ENCODE assay signal across 8 cellular contexts in genomic region chr7:104943502-104944343, GRCh38.
DNase-seq lines count a peak whose midpoint lies in the region; ATAC-seq, FAIRE-seq and TF ChIP-seq lines count a peak whose summit lies in the region.

No MANE protein-coding gene starts in this region.

- no peaks in the 10 kb centered on the region for H3K36me3 ChIP-seq in CD4-positive, CD25-positive, alpha-beta regulatory T cell (ENCODE audit: control insufficient read depth, insufficient read depth, low read length)
- H3K36me3 ChIP-seq in GM12878 (ENCODE audit: control insufficient read depth in 2 of 2, insufficient read depth in 2 of 2, low read length in 1 of 2) (no peaks in the 10 kb centered on the region; a peak in 1 of 4 replicates), right lobe of liver (no peaks in the 10 kb centered on the region)

- H4K20me1 ChIP-seq in GM12878 (ENCODE audit: control insufficient read depth, insufficient read depth) = no peaks in the 10 kb centered on the region

- no peaks in the 10 kb centered on the region for H3K9me3 ChIP-seq in CD4-positive, CD25-positive, alpha-beta regulatory T cell (ENCODE audit: control insufficient read depth in 2 of 2, low read length in 2 of 2)
- H3K9me3 ChIP-seq in GM12878 (replicated peaks; ENCODE audit: control insufficient read depth, insufficient read depth, low read length) (no peaks in the 10 kb centered on the region; the same call in 2 of the 3 replicates), right lobe of liver (no peaks in the 10 kb centered on the region)

- peaks cover 7% of the 10 kb centered on the region for H3K27me3 Mint-ChIP-seq in CD4-positive, CD25-positive, alpha-beta regulatory T cell

- RAD21 ChIA-PET in GM12878 (lab: Charles Lee; ENCODE audit: unreplicated experiment) = interaction anchor here (0.6 to 6.8 kb wide), 12 partner anchors 10 to 422 kb away, joined by 3 to 57 read pairs (median 9); no protein-coding TSS in a partner anchor

- no TSS peak for BruUV-seq in GM12878 (replicated peaks; lab: Mats Ljungman, UMichigan)

- intact Hi-C loops in GM12878 (cut with micrococcal nuclease; ENCODE audit: unreplicated experiment) (loop anchor here (2.0 kb wide), 1 partner anchor 37 kb away; no protein-coding TSS in a partner anchor), right lobe of liver (cut with DNase I) (no loop called here)

- SMC1A ChIA-PET in GM12878 (lab: Charles Lee; ENCODE audit: uncharacterized antibody, unreplicated experiment) = interaction anchor here (0.6 to 11.3 kb wide), 13 partner anchors 14 to 644 kb away, joined by 3 to 116 read pairs (median 4); no protein-coding TSS in a partner anchor

- CTCF ChIA-PET in GM12878 (lab: Yijun Ruan, JAX) = interaction anchor here (0.9 to 5.8 kb wide), 10 partner anchors 13 to 588 kb away, joined by 3 to 63 read pairs (median 7); no protein-coding TSS in a partner anchor

- H3K4me3 Mint-ChIP-seq in CD4-positive, CD25-positive, alpha-beta regulatory T cell = peak overlapping the region; percentile 93 to 98 (median 96)

- H3K9me3 Mint-ChIP-seq in CD4-positive, CD25-positive, alpha-beta regulatory T cell = peaks cover 0 to 1% (median 0%) of the 10 kb centered on the region in 7 donors

- H3K4me1 Mint-ChIP-seq in CD4-positive, CD25-positive, alpha-beta regulatory T cell = peaks cover 12 to 72% (median 41%) of the 10 kb centered on the region in 4 donors

- POLR2A ChIA-PET in GM12878 (lab: Charles Lee) = interaction anchor here (0.5 to 7.1 kb wide), 9 partner anchors 9 to 409 kb away, joined by 3 to 55 read pairs (median 4); no protein-coding TSS in a partner anchor

- peak; percentile 75 for FAIRE-seq in GM12878 (lab: Jason Lieb, UNC)

- no peaks in the 10 kb centered on the region for H3K27me3 ChIP-seq in CD4-positive, CD25-positive, alpha-beta regulatory T cell (ENCODE audit: control insufficient read depth, insufficient read depth, low read length)
- H3K27me3 ChIP-seq in GM12878 (replicated peaks in 1 of 2; ENCODE audit: control insufficient read depth in 2 of 2, insufficient read depth in 2 of 2, low read length in 1 of 2) = no peaks in the 10 kb centered on the region
- H3K27me3 ChIP-seq in right lobe of liver = no peaks in the 10 kb centered on the region

- in situ Hi-C loops in GM12878 (cut with MboI) = no loop called here

- peak overlapping the region; percentile 36 for H3K4me2 ChIP-seq in GM12878 (ENCODE audit: control insufficient read depth, insufficient read depth)

- peak overlapping the region; percentile 16 for H2AFZ ChIP-seq in GM12878 (ENCODE audit: control insufficient read depth, low read depth, low read length)

- H3K4me3 ChIP-seq in CD4-positive, CD25-positive, alpha-beta regulatory T cell (ENCODE audit: low read depth, low read length) = peak overlapping the region; percentile 85
- H3K4me3 ChIP-seq in GM12878 = peak overlapping the region; percentile 39; the same call in 1 of the 2 replicates
- H3K4me3 ChIP-seq in right lobe of liver = no peak overlapping the region

- H3K9ac ChIP-seq in GM12878 (ENCODE audit: control insufficient read depth, insufficient read depth, low read length) = peak overlapping the region; percentile 83

- ATAC-seq in CD4-positive, CD25-positive, alpha-beta regulatory T cell (ENCODE audit: low read depth in 2 of 2) = peak; percentile 45 to 49
- ATAC-seq in GM12878 (peak; percentile 75), right lobe of liver (peak; percentile 6 to 45 (median 36))

- peak overlapping the region; percentile 94 to 100 (median 100) for H3K27ac Mint-ChIP-seq in CD4-positive, CD25-positive, alpha-beta regulatory T cell

- no peaks in the 10 kb centered on the region for H3K36me3 Mint-ChIP-seq in CD4-positive, CD25-positive, alpha-beta regulatory T cell

- H3K27ac ChIP-seq in CD4-positive, CD25-positive, alpha-beta regulatory T cell (ENCODE audit: insufficient read depth, low read length, poor library complexity, severe bottlenecking) = peak overlapping the region; percentile 99
- peak overlapping the region; percentile 93 for H3K27ac ChIP-seq in GM12878 (ENCODE audit: control insufficient read depth, insufficient read depth)
- H3K27ac ChIP-seq in right lobe of liver = peak overlapping the region; percentile 30 to 86 (median 63)

- WGBS in GM12878 (ENCODE audit: insufficient coverage, insufficient replicate concordance, low lambda C conversion rate, missing lambda C conversion rate) = 2% methylated on average over 12 of the region's 12 CpGs
- 46% methylated on average over 12 of the region's 12 CpGs for WGBS in right lobe of liver (ENCODE audit: insufficient coverage, low coverage, low lambda C conversion rate, missing lambda C conversion rate)

- H3K4me1 ChIP-seq in CD4-positive, CD25-positive, alpha-beta regulatory T cell (ENCODE audit: control insufficient read depth, insufficient read depth, low read length, poor library complexity, severe bottlenecking) = peaks cover 51% of the 10 kb centered on the region
- H3K4me1 ChIP-seq in GM12878 (ENCODE audit: control insufficient read depth, insufficient read depth, low read length) (peaks cover 39% of the 10 kb centered on the region), right lobe of liver (peaks cover 0 to 4% (median 0%) of the 10 kb centered on the region in 4 donors)

- TF ChIP-seq POLR2A in GM12878 (IDR thresholded peaks at IDR 0.05; ENCODE audit: low read depth, low read length) = peak; percentile 55
- no peak for TF ChIP-seq POLR2A in right lobe of liver (IDR thresholded peaks at IDR 0.05)

- TF ChIP-seq CTCF in GM20000 (IDR thresholded peaks at IDR 0.05; ENCODE audit: extremely low read depth, missing control alignments) = no peak
- TF ChIP-seq CTCF in GM12878 (IDR thresholded peaks at IDR 0.05 in 2 of 3, conservative IDR thresholded peaks at IDR 0.05 in 1 of 3; ENCODE audit: control insufficient read depth in 2 of 3, extremely low read depth in 1 of 3, insufficient read depth in 1 of 3, low read depth in 3 of 3, low read length in 3 of 3) = no peak
- TF ChIP-seq CTCF in right lobe of liver (IDR thresholded peaks at IDR 0.05) = no peak

- peak; percentile 65 to 80 (median 77) for DNase-seq in CD4-positive, CD25-positive, alpha-beta regulatory T cell
- DNase-seq in GM20000 (ENCODE audit: low spot score) (peak; percentile 67), HT1080 (ENCODE audit: low read depth) (peak; percentile 65), T-helper 2 cell (peak; percentile 28 to 97 (median 61)), GM12878 (ENCODE audit: low read depth, low spot score) (peak; percentile 83), right lobe of liver (peak in 2 of 3 donors; percentile 38 to 52), NCI-H446 (lab: John Stamatoyannopoulos, UW) (no peak)
- peak; percentile 54 to 74 for DNase-seq in stimulated activated CD8-positive, alpha-beta memory T cell treated with anti-CD3 and anti-CD28 coated beads, Interleukin-2, amount 100 ng/mL, for 48 hours (ENCODE audit: low read depth in 2 of 2)

- H3K79me2 ChIP-seq in GM12878 (ENCODE audit: control insufficient read depth, insufficient read depth, low read length) = no peaks in the 10 kb centered on the region

- peak; percentile 90 to 91 for TF ChIP-seq EP300 in GM12878 (IDR thresholded peaks at IDR 0.05; ENCODE audit: borderline replicate concordance in 1 of 2, control insufficient read depth in 1 of 2, low read depth in 2 of 2, low read length in 2 of 2)

- TF ChIP-seq RAD21 in GM12878 (IDR thresholded peaks at IDR 0.05; ENCODE audit: insufficient read depth, low read depth, low read length) = no peak

TF ChIP-seq in GM12878, 131 proteins besides CTCF, POLR2A, EP300 and RAD21 (continues in another document):
- TF ChIP-seq SMAD1 (IDR thresholded peaks at IDR 0.05; ENCODE audit: low read depth, partially characterized antibody) = peak; percentile 91
- TF ChIP-seq MEF2B (IDR thresholded peaks at IDR 0.05; ENCODE audit: partially characterized antibody, poor library complexity, severe bottlenecking) = peak; percentile 88
- 0 out of 2 replicates have a peak, but pooled peaks have one; percentile 32 for TF ChIP-seq MEF2A (IDR thresholded peaks at IDR 0.05; ENCODE audit: insufficient read depth, low read depth, low read length)
- TF ChIP-seq ATF2 (IDR thresholded peaks at IDR 0.05; ENCODE audit: low read length) = 0 out of 2 replicates have a peak, but pooled peaks have one; percentile 17
- TF ChIP-seq CREM (IDR thresholded peaks at IDR 0.05; ENCODE audit: low read depth) = peak; percentile 55
- no peak for TF ChIP-seq USF1 (IDR thresholded peaks at IDR 0.05; ENCODE audit: borderline replicate concordance, extremely low read length, insufficient read depth, low read depth, low read length)
- no peak for TF ChIP-seq SIN3A (IDR thresholded peaks at IDR 0.05; ENCODE audit: low read depth, low read length)
- TF ChIP-seq MAX (IDR thresholded peaks at IDR 0.05; ENCODE audit: low read depth, low read length) = no peak
- no peak for TF ChIP-seq E2F4 (IDR thresholded peaks at IDR 0.05; ENCODE audit: low read depth, low read length)

Comparison
In these comparisons a context has a peak if more than half of its experiments do, and no peak if none do; other contexts are left out.
1. DNase-seq: peak in CD4-positive, CD25-positive, alpha-beta regulatory T cell (3 of 3), GM20000 (single experiment), HT1080 (single experiment), T-helper 2 cell (5 of 5), GM12878 (single experiment), right lobe of liver (2 of 3) and stimulated activated CD8-positive, alpha-beta memory T cell treated with anti-CD3 and anti-CD28 coated beads, Interleukin-2, amount 100 ng/mL, for 48 hours (2 of 2); none in NCI-H446 (0 of 2).
2. H3K4me3 ChIP-seq: peak in CD4-positive, CD25-positive, alpha-beta regulatory T cell (single experiment) and GM12878 (single experiment); none in right lobe of liver (0 of 3).
3. Peak in every context shown above with its lines, with median percentiles within 50 percentile points of each other: ATAC-seq and H3K27ac ChIP-seq.